ENCODE assay signal across 9 cellular contexts in the genomic region with DNA sequence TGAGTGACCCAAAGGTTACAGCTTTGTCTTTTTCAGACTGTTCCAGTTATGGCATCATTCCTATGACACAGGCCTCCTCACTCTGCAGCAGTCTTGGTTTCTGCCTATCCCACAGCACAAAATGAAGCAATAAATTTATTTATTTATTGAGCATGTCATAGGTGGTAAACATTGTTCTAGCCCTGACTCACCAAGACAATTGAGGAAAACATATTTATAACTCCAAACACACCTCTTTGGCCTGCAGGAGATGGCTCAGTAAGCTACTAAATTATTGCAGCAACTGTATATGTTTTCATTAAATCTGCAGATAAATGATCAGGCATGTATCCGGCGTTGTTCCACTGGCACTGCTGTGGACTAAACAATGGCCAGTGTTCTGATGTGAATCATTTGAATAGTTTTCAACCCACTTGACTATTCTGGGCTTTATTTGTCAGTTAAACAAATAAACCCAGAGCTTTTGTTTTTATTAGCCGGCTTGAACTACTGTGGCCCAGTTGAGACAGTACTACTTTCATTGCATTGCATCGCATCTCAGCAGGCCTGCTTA.
DNase-seq lines count a peak whose midpoint lies in the region; ATAC-seq and TF ChIP-seq lines count a peak whose summit lies in the region.
"Had no signal": no experiment of that assay in that cellular context is flagged by ENCODE, and none has a peak within 500 bp of the region (broad histone marks: within the 10 kb centered on the region; RNA-seq: fewer than 3 reads in every experiment).

No MANE protein-coding gene starts in this region.

- H3K9me3 ChIP-seq in GM23248 (ENCODE audit: low read depth) (no peaks in the 10 kb centered on the region), fibroblast of lung (ENCODE audit: control insufficient read depth, insufficient read depth, low read depth, low read length) (no peaks in the 10 kb centered on the region), skeletal muscle satellite cell (replicated peaks; ENCODE audit: low read length) (no peaks in the 10 kb centered on the region)

- H3K9ac ChIP-seq in GM23248, result peak overlapping the region; percentile 66
- H3K9ac ChIP-seq in fibroblast of lung (ENCODE audit: insufficient read depth, low read length), result no peak overlapping the region
- peak overlapping the region; percentile 63 for H3K9ac ChIP-seq in skeletal muscle satellite cell (ENCODE audit: low read depth, low read length)

- peaks cover 60% of the 10 kb centered on the region for H3F3A ChIP-seq in GM23248 (ENCODE audit: insufficient read depth)

- H3K4me3 ChIP-seq in GM23248 (no peak overlapping the region), fibroblast of lung (replicated peaks in 1 of 4; ENCODE audit: control extremely low read depth in 1 of 4, insufficient read depth in 1 of 4, low read depth in 3 of 4, low read length in 4 of 4) (no peak overlapping the region), skeletal muscle satellite cell (ENCODE audit: low read length) (no peak overlapping the region)
- H3K4me3 ChIP-seq: GM23338 had no signal

- peak; percentile 93 for DNase-seq in GM23248
- peak; percentile 53 for DNase-seq in RPMI7951 (ENCODE audit: low read depth)
- peak; percentile 92 to 94 for DNase-seq in fibroblast of lung (ENCODE audit: low read depth in 2 of 2)
- DNase-seq in WTC11 (ENCODE audit: low spot score), result no peak
- DNase-seq in OCI-M2 (lab: John Stamatoyannopoulos, UW; ENCODE audit: unreplicated experiment), result no peak

- no peaks in the 10 kb centered on the region for H3K36me3 Mint-ChIP-seq in WTC11
- H3K36me3 Mint-ChIP-seq: stimulated activated memory B cell treated with anti-CD40 and anti-IgM and Interleukin-4, amounts not matched to agents 10 μg/mL and 1 μg/mL and 100 μg/mL, for 72 hours had no signal

- no peak for TF ChIP-seq CTCF in fibroblast of lung (conservative IDR thresholded peaks at IDR 0.05 in 1 of 2, IDR thresholded peaks at IDR 0.05 in 1 of 2; ENCODE audit: low read depth in 1 of 2, low read length in 2 of 2)
- no peak for TF ChIP-seq CTCF in WTC11 (IDR thresholded peaks at IDR 0.05)

- no peak overlapping the region for H3K4me3 Mint-ChIP-seq in WTC11
- H3K4me3 Mint-ChIP-seq: GM23338; stimulated activated memory B cell treated with anti-CD40 and anti-IgM and Interleukin-4, amounts not matched to agents 10 μg/mL and 1 μg/mL and 100 μg/mL, for 72 hours had no signal

- CTCF ChIA-PET in WTC11 (lab: Charles Lee), result no interaction called here

- H3K79me2 ChIP-seq in GM23248 (ENCODE audit: insufficient read depth) (no peaks in the 10 kb centered on the region), fibroblast of lung (ENCODE audit: control insufficient read depth, insufficient read depth, low read length) (no peaks in the 10 kb centered on the region)

- POLR2A ChIA-PET in WTC11 (lab: Charles Lee), result no interaction called here

- H4K20me1 ChIP-seq in GM23248 (ENCODE audit: insufficient read depth) (no peaks in the 10 kb centered on the region), fibroblast of lung (ENCODE audit: control insufficient read depth, extremely low read depth, insufficient read depth, low read length) (no peaks in the 10 kb centered on the region)

- H2AFZ ChIP-seq in GM23248 (no peak overlapping the region), fibroblast of lung (ENCODE audit: low read length) (no peak overlapping the region)
- H2AFZ ChIP-seq: GM23338 had no signal

- H3K36me3 ChIP-seq in GM23248 (ENCODE audit: low read depth) (no peaks in the 10 kb centered on the region), fibroblast of lung (ENCODE audit: control insufficient read depth, insufficient read depth, low read length) (no peaks in the 10 kb centered on the region), skeletal muscle satellite cell (ENCODE audit: insufficient read depth, low read length) (no peaks in the 10 kb centered on the region)

- H3K27me3 Mint-ChIP-seq in WTC11 (ENCODE audit: low read depth), result peaks cover 14% of the 10 kb centered on the region

- H3K27ac ChIP-seq in GM23248 (peak overlapping the region; percentile 85), fibroblast of lung (ENCODE audit: insufficient read depth, low read length) (no peak overlapping the region)

- H3K4me2 ChIP-seq in GM23248 (ENCODE audit: unreplicated experiment) (peak overlapping the region; percentile 48), fibroblast of lung (ENCODE audit: extremely low read depth, insufficient read depth, low read length) (no peak overlapping the region), skeletal muscle satellite cell (ENCODE audit: low read length) (peak overlapping the region; percentile 43)
- H3K4me2 ChIP-seq: GM23338 had no signal

- H3K4me1 ChIP-seq in GM23248 (ENCODE audit: insufficient read depth), result peaks cover 56% of the 10 kb centered on the region
- H3K4me1 ChIP-seq in fibroblast of lung (ENCODE audit: control insufficient read depth, extremely low read depth, insufficient read depth, low read length), result peaks cover 23% of the 10 kb centered on the region
- H3K4me1 ChIP-seq in skeletal muscle satellite cell (ENCODE audit: control insufficient read depth, insufficient read depth, low read length), result peaks cover 38% of the 10 kb centered on the region

- peaks cover 6% of the 10 kb centered on the region for H3K4me1 Mint-ChIP-seq in WTC11
- H3K4me1 Mint-ChIP-seq: stimulated activated memory B cell treated with anti-CD40 and anti-IgM and Interleukin-4, amounts not matched to agents 10 μg/mL and 1 μg/mL and 100 μg/mL, for 72 hours had no signal

- in situ Hi-C loops in GM23248 (cut with MboI), result no loop called here

- H3K9me3 Mint-ChIP-seq in WTC11, result peaks cover 4% of the 10 kb centered on the region
- H3K9me3 Mint-ChIP-seq: GM23338 had no signal

- H3K27ac Mint-ChIP-seq in WTC11, result no peak overlapping the region
- H3K27ac Mint-ChIP-seq: GM23338; stimulated activated memory B cell treated with anti-CD40 and anti-IgM and Interleukin-4, amounts not matched to agents 10 μg/mL and 1 μg/mL and 100 μg/mL, for 72 hours had no signal

- H3K27me3 ChIP-seq in GM23248 (replicated peaks; ENCODE audit: insufficient read depth), result no peaks in the 10 kb centered on the region
- H3K27me3 ChIP-seq in fibroblast of lung (ENCODE audit: control insufficient read depth, insufficient read depth, low read length), result no peaks in the 10 kb centered on the region
- no peaks in the 10 kb centered on the region for H3K27me3 ChIP-seq in skeletal muscle satellite cell (ENCODE audit: control insufficient read depth, insufficient read depth, low read length)

- 4 to 7% methylated on average over 4 of the region's 4 CpGs for WGBS in GM23248 (ENCODE audit: low coverage in 1 of 2, low lambda C conversion rate in 2 of 2, missing lambda C conversion rate in 2 of 2), 2 experiments

- ATAC-seq in GM19324 (IDR thresholded peaks at IDR 0.05; ENCODE audit: low FRiP score, unreplicated experiment), result no peak
- ATAC-seq in WTC11, result no peak
- ATAC-seq: stimulated activated memory B cell treated with anti-CD40 and anti-IgM and Interleukin-4, amounts not matched to agents 10 μg/mL and 1 μg/mL and 100 μg/mL, for 72 hours had no signal

- no peaks in the 10 kb centered on the region for H3K9me2 ChIP-seq in GM23248 (ENCODE audit: insufficient read depth)

TF ChIP-seq in WTC11, 78 proteins besides CTCF, POLR2A, EP300 and RAD21:
- TF ChIP-seq SMAD4 (CRISPR knock-in tag; IDR thresholded peaks at IDR 0.05), result no peak
- TF ChIP-seq RELA (CRISPR knock-in tag; IDR thresholded peaks at IDR 0.05; ENCODE audit: borderline replicate concordance), result no peak
- TF ChIP-seq NR1H2 (CRISPR knock-in tag; IDR thresholded peaks at IDR 0.05), result no peak

Comparison
In these comparisons a context has a peak if more than half of its experiments do, and no peak if none do; other contexts are left out.
1. DNase-seq: peak in GM23248 (single experiment), RPMI7951 (single experiment) and fibroblast of lung (2 of 2); none in WTC11 (single experiment) and OCI-M2 (single experiment).